ENCODE assay signal across 19 cellular contexts in genomic region chr1:217062566-217062965, GRCh38.
"Had no signal": no experiment of that assay in that cellular context is flagged by ENCODE, and none has a peak within 500 bp of the region (broad histone marks: within the 10 kb centered on the region; RNA-seq: fewer than 3 reads in every experiment).

No MANE protein-coding gene starts in this region.

- H3K27ac Mint-ChIP-seq: activated CD4-positive, alpha-beta memory T cell treated with anti-CD3 and anti-CD28 coated beads for 36 hours; activated naive CD8-positive, alpha-beta T cell treated with anti-CD3 and anti-CD28 coated beads for 36 hours; natural killer cell treated with Interleukin-12 subunit alpha and Interleukin-12 subunit beta and Interleukin-15 and Interleukin-18, amount 100 ng/mL, for 72 hours had no signal

- H3K4me3 ChIP-seq: coronary artery, esophagus squamous epithelium, gastroesophageal sphincter, sigmoid colon had no signal

- H3K27me3 ChIP-seq: esophagus squamous epithelium, gastroesophageal sphincter, sigmoid colon had no signal

- H3K9me3 ChIP-seq: esophagus squamous epithelium, gastroesophageal sphincter, sigmoid colon had no signal

- H3K4me1 ChIP-seq: esophagus squamous epithelium, gastroesophageal sphincter, sigmoid colon had no signal

- H3K36me3 ChIP-seq: esophagus squamous epithelium, gastroesophageal sphincter, sigmoid colon had no signal

- H3K4me1 Mint-ChIP-seq: activated naive CD8-positive, alpha-beta T cell treated with anti-CD3 and anti-CD28 coated beads for 36 hours had no signal

- ATAC-seq: gastroesophageal sphincter; left lobe of liver; natural killer cell treated with Interleukin-12 subunit alpha and Interleukin-12 subunit beta and Interleukin-15 and Interleukin-18, amount 100 ng/mL, for 72 hours had no signal

- H3K9me3 Mint-ChIP-seq: activated naive CD8-positive, alpha-beta T cell treated with anti-CD3 and anti-CD28 coated beads for 36 hours had no signal

- H3K4me3 Mint-ChIP-seq: activated CD4-positive, alpha-beta memory T cell treated with anti-CD3 and anti-CD28 coated beads for 36 hours; activated naive CD8-positive, alpha-beta T cell treated with anti-CD3 and anti-CD28 coated beads for 36 hours; natural killer cell treated with Interleukin-12 subunit alpha and Interleukin-12 subunit beta and Interleukin-15 and Interleukin-18, amount 100 ng/mL, for 72 hours had no signal

- H3K36me3 Mint-ChIP-seq: activated CD4-positive, alpha-beta memory T cell treated with anti-CD3 and anti-CD28 coated beads for 36 hours; activated naive CD8-positive, alpha-beta T cell treated with anti-CD3 and anti-CD28 coated beads for 36 hours; natural killer cell treated with Interleukin-12 subunit alpha and Interleukin-12 subunit beta and Interleukin-15 and Interleukin-18, amount 100 ng/mL, for 72 hours had no signal

- DNase-seq: activated CD4-positive, alpha-beta memory T cell treated with anti-CD3 and anti-CD28 coated beads for 36 hours; activated CD4-positive, alpha-beta T cell treated with anti-CD3 and anti-CD28 coated beads for 48 hours; activated naive CD4-positive, alpha-beta T cell treated with Interleukin-2 at 50 U/mL for 16 hours; activated naive CD8-positive, alpha-beta T cell treated with anti-CD3 and anti-CD28 coated beads for 36 hours; activated T-cell treated with anti-CD3 and anti-CD28 coated beads, Interleukin-2, amount 50 U/mL, for 48 hours; cerebellar nuclear complex; esophagus squamous epithelium; head of caudate nucleus; islet precursor cell; midbrain; nucleus accumbens; sigmoid colon; stimulated activated CD4-positive, alpha-beta T cell treated with anti-CD3 and anti-CD28 coated beads, Interleukin-4, amount 100 ng/mL, for 24 hours; stimulated activated naive CD4-positive, alpha-beta T cell treated with Interleukin-2 at 50 U/mL for 16 hours had no signal

- H3K27ac ChIP-seq: coronary artery, esophagus squamous epithelium, gastroesophageal sphincter, parathyroid adenoma, sigmoid colon had no signal

- H3K27me3 Mint-ChIP-seq: activated CD4-positive, alpha-beta memory T cell treated with anti-CD3 and anti-CD28 coated beads for 36 hours; activated naive CD8-positive, alpha-beta T cell treated with anti-CD3 and anti-CD28 coated beads for 36 hours; natural killer cell treated with Interleukin-12 subunit alpha and Interleukin-12 subunit beta and Interleukin-15 and Interleukin-18, amount 100 ng/mL, for 72 hours had no signal
